24 cellular contexts compared by ENCODE assay signal in genomic region chr19:41249707-41250423, GRCh38. TPM values are rescaled to one million over a fixed set of nuclear protein-coding genes. Genes with fewer than 3 reads are reported as not detected.
A peak's percentile ranks its signal among the peaks of the same experiment; 100 is the strongest.
DNase-seq lines count a peak whose midpoint lies in the region; ATAC-seq and TF ChIP-seq lines count a peak whose summit lies in the region.
"Had no signal": no experiment of that assay in that cellular context is flagged by ENCODE, and none has a peak within 500 bp of the region (broad histone marks: within the 10 kb centered on the region; RNA-seq: fewer than 3 reads in every experiment).

No MANE protein-coding gene starts in this region.

- POLR2A ChIA-PET in SK-N-SH (lab: Yijun Ruan, JAX), result no interaction called here

- TF ChIP-seq EP300 in SK-N-SH (IDR thresholded peaks at IDR 0.05; ENCODE audit: borderline replicate concordance in 1 of 2, low read depth in 1 of 2, low read length in 1 of 2), result no peak

- H2BK120ac ChIP-seq in mesendoderm (ENCODE audit: low read depth, low read length), result no peak overlapping the region

- H3K4me2 ChIP-seq in SK-N-SH, result no peak overlapping the region
- H3K4me2 ChIP-seq in mesendoderm (ENCODE audit: low read length), result no peak overlapping the region
- H3K4me2 ChIP-seq in neural progenitor cell, result no peak overlapping the region

- WGBS in SK-N-SH (ENCODE audit: low lambda C conversion rate), result 78% methylated on average over 9 of the region's 9 CpGs
- no CpG with 5 or more reads among the region's 9 CpGs for WGBS in mesendoderm (ENCODE audit: extremely low coverage, insufficient coverage, low lambda C conversion rate)

- H3K4me1 Mint-ChIP-seq in neural progenitor cell, result no peaks in the 10 kb centered on the region
- H3K4me1 Mint-ChIP-seq: neural crest cell had no signal

- no peaks in the 10 kb centered on the region for H3K9me3 Mint-ChIP-seq in neural progenitor cell
- H3K9me3 Mint-ChIP-seq: neural crest cell; T-helper 2 cell treated with Interferon-gamma antibody and Interleukin-4, amounts not matched to agents 5 μg/mL and 100 μg/mL, for 36 hours had no signal

- H3K36me3 ChIP-seq in SK-N-SH (replicated peaks in 1 of 2; ENCODE audit: control insufficient read depth in 1 of 2, insufficient read depth in 2 of 2, low read length in 1 of 2), result peaks cover 29 to 80% of the 10 kb centered on the region in 2 experiments
- H3K36me3 ChIP-seq in mesendoderm (ENCODE audit: control insufficient read depth, insufficient read depth, low read length), result peaks cover 2% of the 10 kb centered on the region
- H3K36me3 ChIP-seq in neural progenitor cell, result no peaks in the 10 kb centered on the region
- H3K36me3 ChIP-seq: colonic mucosa had no signal

- peaks cover 5% of the 10 kb centered on the region for H3K27me3 Mint-ChIP-seq in neural progenitor cell (ENCODE audit: insufficient read depth, low read depth)

- no peak overlapping the region for H2AK5ac ChIP-seq in mesendoderm (ENCODE audit: low read length)

- no peaks in the 10 kb centered on the region for H3K27me3 ChIP-seq in SK-N-SH (ENCODE audit: insufficient read depth)
- H3K27me3 ChIP-seq in mesendoderm (ENCODE audit: insufficient read depth, low read length, poor library complexity), result no peaks in the 10 kb centered on the region
- H3K27me3 ChIP-seq in neural progenitor cell, result no peaks in the 10 kb centered on the region
- H3K27me3 ChIP-seq: colonic mucosa, vagina had no signal

- H3K9me3 ChIP-seq in SK-N-SH, result no peaks in the 10 kb centered on the region
- H3K9me3 ChIP-seq in neural progenitor cell (ENCODE audit: low read depth), result no peaks in the 10 kb centered on the region
- H3K9me3 ChIP-seq: colonic mucosa, thoracic aorta, vagina had no signal

- no peak overlapping the region for H3K4me3 Mint-ChIP-seq in neural progenitor cell
- H3K4me3 Mint-ChIP-seq: neural crest cell; T-helper 2 cell treated with Interferon-gamma antibody and Interleukin-4, amounts not matched to agents 5 μg/mL and 100 μg/mL, for 36 hours had no signal

- no peak overlapping the region for H4K5ac ChIP-seq in mesendoderm (ENCODE audit: low read length)

- peak; percentile 40; the same call in 2 of the 3 replicates for ATAC-seq in SK-N-SH treated with all-trans-retinoic acid at 6 μM for 48 hours
- ATAC-seq: sciatic nerve; stimulated activated naive CD8-positive, alpha-beta T cell treated with anti-CD3 and anti-CD28 coated beads, Interleukin-15, Interleukin-2, amounts not matched to agents 100 U/mL and 50 U/mL, for 24 hours had no signal

- no peaks in the 10 kb centered on the region for H3K79me1 ChIP-seq in mesendoderm (ENCODE audit: low read length)

- H3K4me3 ChIP-seq in SK-N-SH (ENCODE audit: low read depth in 2 of 2, low read length in 1 of 2) (no peak overlapping the region; a peak in 1 of 4 replicates), mesendoderm (ENCODE audit: low read length) (no peak overlapping the region), neural progenitor cell (no peak overlapping the region)
- H3K4me3 ChIP-seq: colonic mucosa, lung, thoracic aorta, vagina had no signal

- H3K27ac ChIP-seq in SK-N-SH (ENCODE audit: low read depth in 2 of 2, low read length in 1 of 2) (no peak overlapping the region), mesendoderm (ENCODE audit: low read depth, low read length) (no peak overlapping the region), neural progenitor cell (no peak overlapping the region)
- H3K27ac ChIP-seq: colonic mucosa, thoracic aorta, vagina had no signal

- DNase-seq in SK-N-SH, result no peak
- DNase-seq in HT-29 (ENCODE audit: low spot score), result peak; percentile 85
- DNase-seq in SW480 (ENCODE audit: low spot score), result peak; percentile 52
- DNase-seq in mesendoderm, result peak; percentile 55
- no peak for DNase-seq in NCI-H1092 treated with DMSO at 0.1 percent for 48 hours (lab: John Stamatoyannopoulos, UW)
- DNase-seq in stimulated activated CD4-positive, alpha-beta T cell treated with anti-CD3 and anti-CD28 coated beads, Interleukin-4, amount 100 ng/mL, for 1 hour, result no peak
- no peak for DNase-seq in neural progenitor cell (ENCODE audit: low spot score)
- DNase-seq: ACHN; activated CD4-positive, alpha-beta T cell treated with anti-CD3 and anti-CD28 coated beads, Interleukin-2, amount 50 U/mL, for 48 hours; activated CD8-positive, alpha-beta memory T cell treated with anti-CD3 and anti-CD28 coated beads, Interleukin-2, amount 50 U/mL, for 4 hours; activated naive CD4-positive, alpha-beta T cell treated with anti-CD3 and anti-CD28 coated beads, Interleukin-2, amount 50 U/mL, for 16 hours; colonic mucosa; COR-L47; kidney glomerular epithelial cell; NCI-H187; NCI-H345; stimulated activated naive CD8-positive, alpha-beta T cell treated with anti-CD3 and anti-CD28 coated beads, Interleukin-15, Interleukin-2, amounts not matched to agents 100 U/mL and 50 U/mL, for 24 hours had no signal

- peaks cover 15% of the 10 kb centered on the region for H3K36me3 Mint-ChIP-seq in neural progenitor cell

- H3K4ac ChIP-seq in mesendoderm (ENCODE audit: low read depth, low read length), result no peak overlapping the region

- H3K27ac Mint-ChIP-seq in neural progenitor cell, result no peak overlapping the region
- H3K27ac Mint-ChIP-seq: T-helper 2 cell treated with Interferon-gamma antibody and Interleukin-4, amounts not matched to agents 5 μg/mL and 100 μg/mL, for 36 hours had no signal

- CTCF ChIA-PET in SK-N-SH (lab: Yijun Ruan, JAX), result interaction anchor here (1.7 kb wide), 2 partner anchors 13 to 15 kb away, joined by 5 to 6 read pairs; partner anchors contain the start of gene HNRNPUL1

- H3K9me2 ChIP-seq in SK-N-SH, result no peaks in the 10 kb centered on the region

- H3K79me2 ChIP-seq in SK-N-SH (ENCODE audit: insufficient read depth), result peaks cover 24% of the 10 kb centered on the region
- H3K79me2 ChIP-seq in mesendoderm (ENCODE audit: control insufficient read depth, insufficient read depth, low read length), result no peaks in the 10 kb centered on the region
- no peaks in the 10 kb centered on the region for H3K79me2 ChIP-seq in neural progenitor cell (ENCODE audit: low read depth)

- no peak overlapping the region for H3K23ac ChIP-seq in mesendoderm (ENCODE audit: low read length)

- no peak overlapping the region for H3K56ac ChIP-seq in mesendoderm (ENCODE audit: low read length)

- TF ChIP-seq CTCF in SK-N-SH (IDR thresholded peaks at IDR 0.05) (no peak), neural progenitor cell (IDR thresholded peaks at IDR 0.05) (no peak)

- H2BK15ac ChIP-seq in mesendoderm (replicated peaks; ENCODE audit: low read depth), result no peak overlapping the region

- H2BK5ac ChIP-seq in mesendoderm (ENCODE audit: low read length), result no peak overlapping the region

- TF ChIP-seq RAD21 in SK-N-SH (IDR thresholded peaks at IDR 0.05; ENCODE audit: low read length), result no peak

- H3K9ac ChIP-seq in SK-N-SH (no peak overlapping the region), mesendoderm (ENCODE audit: low read length) (no peak overlapping the region), neural progenitor cell (no peak overlapping the region)

- no peak overlapping the region for H4K8ac ChIP-seq in mesendoderm (ENCODE audit: low read depth, low read length)

- no peak overlapping the region for H2AFZ ChIP-seq in SK-N-SH (ENCODE audit: low read depth)
- no peak overlapping the region for H2AFZ ChIP-seq in neural progenitor cell (replicated peaks)

- H3F3A ChIP-seq in SK-N-SH (replicated peaks; ENCODE audit: insufficient read depth) (peaks cover 49% of the 10 kb centered on the region), neural progenitor cell (ENCODE audit: low read depth) (no peaks in the 10 kb centered on the region)

- H3K18ac ChIP-seq in mesendoderm (ENCODE audit: low read length), result no peak overlapping the region

- H4K20me1 ChIP-seq in SK-N-SH (ENCODE audit: insufficient read depth) (no peaks in the 10 kb centered on the region), neural progenitor cell (ENCODE audit: low read depth) (no peaks in the 10 kb centered on the region)

- H3K4me1 ChIP-seq in SK-N-SH (ENCODE audit: control insufficient read depth in 1 of 2, insufficient read depth in 2 of 2, low read depth in 1 of 2, low read length in 1 of 2), result no peaks in the 10 kb centered on the region
- no peaks in the 10 kb centered on the region for H3K4me1 ChIP-seq in mesendoderm (ENCODE audit: control insufficient read depth, low read depth, low read length)
- H3K4me1 ChIP-seq in neural progenitor cell, result no peaks in the 10 kb centered on the region
- H3K4me1 ChIP-seq: colonic mucosa, vagina had no signal

RNA-seq across cellular contexts. Expression of gene HNRNPUL1, which starts 14.3 kb away (rescaled TPM):
- 34.2 and 41.5 TPM in 2 replicates for polyA plus RNA-seq in SK-N-SH (2012; rRNA removed)
- polyA plus RNA-seq in SK-N-SH (2012; cell fraction: cytosol; rRNA removed), result 32.5 and 33.9 TPM in 2 replicates
- 35.8 and 43.2 TPM in 2 replicates for polyA plus RNA-seq in SK-N-SH (2012; cell fraction: nucleus; rRNA removed)
- total RNA-seq in HT-29 (2014; rRNA removed; shearing (Covaris generic)), result 294 and 300 TPM in 2 replicates
- 241 TPM for polyA plus RNA-seq in mesendoderm (2013, experiment 1 of 2)
- polyA plus RNA-seq in mesendoderm (2013, experiment 2 of 2), result 240 TPM
- 126 and 188 TPM in 2 replicates for total RNA-seq in neural progenitor cell (ENCODE audit: low replicate concordance)

RNA-seq across cellular contexts. Expression of gene AXL, which starts 30.8 kb away (rescaled TPM):
- polyA plus RNA-seq in SK-N-SH (2012; rRNA removed), result 78.8 and 82.6 TPM in 2 replicates
- 47.4 and 58.0 TPM in 2 replicates for polyA plus RNA-seq in SK-N-SH (2012; cell fraction: cytosol; rRNA removed)
- polyA plus RNA-seq in SK-N-SH (2012; cell fraction: nucleus; rRNA removed), result 71.7 and 77.3 TPM in 2 replicates
- 1.5 and 1.7 TPM in 2 replicates for total RNA-seq in HT-29 (2014; rRNA removed; shearing (Covaris generic))
- 17.2 TPM for polyA plus RNA-seq in mesendoderm (2013, experiment 1 of 2)
- 18.3 TPM for polyA plus RNA-seq in mesendoderm (2013, experiment 2 of 2)
- 24.7 and 45.6 TPM in 2 replicates for total RNA-seq in neural progenitor cell (ENCODE audit: low replicate concordance)

RNA-seq across cellular contexts. Expression of gene CYP2S1, which starts 56.8 kb away (rescaled TPM):
- polyA plus RNA-seq in SK-N-SH (2012; rRNA removed), result 0.50 and 0.67 TPM in 2 replicates
- polyA plus RNA-seq in SK-N-SH (2012; cell fraction: cytosol; rRNA removed), result 0.67 and 0.73 TPM in 2 replicates
- 0.98 and 0.99 TPM in 2 replicates for polyA plus RNA-seq in SK-N-SH (2012; cell fraction: nucleus; rRNA removed)
- total RNA-seq in HT-29 (2014; rRNA removed; shearing (Covaris generic)), result 18.2 and 31.4 TPM in 2 replicates
- 134 TPM for polyA plus RNA-seq in mesendoderm (2013, experiment 1 of 2)
- polyA plus RNA-seq in mesendoderm (2013, experiment 2 of 2), result 137 TPM
- total RNA-seq in neural progenitor cell (ENCODE audit: low replicate concordance), result 2.0 and 8.3 TPM in 2 replicates
- total RNA-seq: neural crest cell had no signal

Comparison
In these comparisons a context has a peak if more than half of its experiments do, and no peak if none do; other contexts are left out.
1. DNase-seq: peak in HT-29 (single experiment), SW480 (single experiment) and mesendoderm (single experiment); none in SK-N-SH (single experiment), NCI-H1092 treated with DMSO at 0.1 percent for 48 hours (single experiment), stimulated activated CD4-positive, alpha-beta T cell treated with anti-CD3 and anti-CD28 coated beads, Interleukin-4, amount 100 ng/mL, for 1 hour (single experiment) and neural progenitor cell (single experiment).